In genomic region chr17:550041-550398, GRCh38 we compare ENCODE assay signal across 16 cellular contexts.
DNase-seq lines count a peak whose midpoint lies in the region; ATAC-seq and TF ChIP-seq lines count a peak whose summit lies in the region.
"Had no signal": no experiment of that assay in that cellular context is flagged by ENCODE, and none has a peak within 500 bp of the region (broad histone marks: within the 10 kb centered on the region; RNA-seq: fewer than 3 reads in every experiment).

No MANE protein-coding gene starts in this region.

- no peak overlapping the region; the same call in 1 of the 2 replicates for H3K4me3 ChIP-seq in SJCRH30
- no peak overlapping the region for H3K4me3 ChIP-seq in fibroblast of mammary gland (ENCODE audit: control insufficient read depth, low read depth, low read length)
- H3K4me3 ChIP-seq in smooth muscle cell = no peak overlapping the region
- H3K4me3 ChIP-seq in Peyer's patch = no peak overlapping the region
- H3K4me3 ChIP-seq: BLaER1, transverse colon had no signal

- WGBS in smooth muscle cell (ENCODE audit: low lambda C conversion rate) = 78% methylated on average over 3 of the region's 3 CpGs

- peak overlapping the region; percentile 85 for H3K27ac ChIP-seq in SJCRH30
- peak overlapping the region; percentile 87 for H3K27ac ChIP-seq in smooth muscle cell (ENCODE audit: low read depth)
- no peak overlapping the region for H3K27ac ChIP-seq in Peyer's patch
- H3K27ac ChIP-seq: BLaER1, WERI-Rb-1 had no signal

- H3K4me2 ChIP-seq in smooth muscle cell = peak overlapping the region; percentile 78

- TF ChIP-seq POLR2A in Peyer's patch (IDR thresholded peaks at IDR 0.05) = no peak

- DNase-seq in EL = peak; percentile 57
- DNase-seq in SJCRH30 = no peak
- peak; percentile 14 for DNase-seq in fibroblast of mammary gland (ENCODE audit: low read depth)
- DNase-seq in smooth muscle cell (lab: John Stamatoyannopoulos, UW; ENCODE audit: unreplicated experiment) = no peak
- no peak for DNase-seq in anterior cingulate cortex (lab: John Stamatoyannopoulos, UW)
- DNase-seq in DMS53 (lab: John Stamatoyannopoulos, UW) = no peak
- DNase-seq in Peyer's patch = no peak
- DNase-seq: activated effector memory CD4-positive, alpha-beta T cell treated with Interleukin-2 at 50 U/mL for 16 hours; Kasumi-1; NCI-H510A; retina; SW 1271; transverse colon; WERI-Rb-1 had no signal

- H3K9ac ChIP-seq in smooth muscle cell (ENCODE audit: low read depth) = peak overlapping the region; percentile 56
- H3K9ac ChIP-seq: BLaER1 had no signal

- no peak for ATAC-seq in GM19455 (IDR thresholded peaks at IDR 0.05; ENCODE audit: unreplicated experiment)

- peaks cover 5% of the 10 kb centered on the region for H3F3A ChIP-seq in smooth muscle cell (ENCODE audit: low read depth)

- H3K79me2 ChIP-seq in smooth muscle cell (ENCODE audit: low read depth) = no peaks in the 10 kb centered on the region

- no peaks in the 10 kb centered on the region for H4K20me1 ChIP-seq in smooth muscle cell (ENCODE audit: low read depth)
- H4K20me1 ChIP-seq: BLaER1 had no signal

- H3K4me1 ChIP-seq in SJCRH30 (peaks cover 13% of the 10 kb centered on the region), smooth muscle cell (ENCODE audit: low read depth) (no peaks in the 10 kb centered on the region), Peyer's patch (no peaks in the 10 kb centered on the region)

- H3K36me3 ChIP-seq in SJCRH30 = no peaks in the 10 kb centered on the region
- no peaks in the 10 kb centered on the region for H3K36me3 ChIP-seq in smooth muscle cell (ENCODE audit: low read depth)
- H3K36me3 ChIP-seq in Peyer's patch = peaks cover 0 to 41% (median 0%) of the 10 kb centered on the region in 3 donors

- H3K27me3 ChIP-seq in SJCRH30 = no peaks in the 10 kb centered on the region
- no peaks in the 10 kb centered on the region for H3K27me3 ChIP-seq in smooth muscle cell (ENCODE audit: low read depth)
- H3K27me3 ChIP-seq in Peyer's patch = no peaks in the 10 kb centered on the region
- H3K27me3 ChIP-seq: BLaER1, transverse colon had no signal

- no peak overlapping the region for H2AFZ ChIP-seq in smooth muscle cell (ENCODE audit: low read depth)

- no peak for TF ChIP-seq CTCF in fibroblast of mammary gland (conservative IDR thresholded peaks at IDR 0.05; ENCODE audit: control insufficient read depth, insufficient read depth, low read depth, low read length)
- no peak for TF ChIP-seq CTCF in smooth muscle cell (IDR thresholded peaks at IDR 0.05; ENCODE audit: borderline replicate concordance, insufficient read depth, poor library complexity, severe bottlenecking)
- TF ChIP-seq CTCF in Peyer's patch (IDR thresholded peaks at IDR 0.05) = no peak

- H3K9me3 ChIP-seq in SJCRH30 (replicated peaks) (no peaks in the 10 kb centered on the region), smooth muscle cell (replicated peaks; ENCODE audit: low read depth) (no peaks in the 10 kb centered on the region), Peyer's patch (no peaks in the 10 kb centered on the region)
- H3K9me3 ChIP-seq: BLaER1, transverse colon had no signal

Comparison
In these comparisons a context has a peak if more than half of its experiments do, and no peak if none do; other contexts are left out.
1. DNase-seq: peak in EL (single experiment) and fibroblast of mammary gland (single experiment); none in SJCRH30 (0 of 2), smooth muscle cell (single experiment), anterior cingulate cortex (0 of 58), DMS53 (single experiment) and Peyer's patch (0 of 3).
2. H3K27ac ChIP-seq: peak in SJCRH30 (single experiment) and smooth muscle cell (single experiment); none in Peyer's patch (0 of 4).